ENCODE assay signal across 19 cellular contexts in genomic region chr17:2274414-2274813, GRCh38.
"Had no signal": no experiment of that assay in that cellular context is flagged by ENCODE, and none has a peak within 500 bp of the region (broad histone marks: within the 10 kb centered on the region; RNA-seq: fewer than 3 reads in every experiment).

No MANE protein-coding gene starts in this region.

- H3K9me3 ChIP-seq: heart right ventricle, sigmoid colon, transverse colon, uterus had no signal

- H3K27me3 ChIP-seq: heart right ventricle, sigmoid colon, transverse colon, uterus had no signal

- ATAC-seq: heart right ventricle; left cardiac atrium; natural killer cell treated with Interleukin-12 subunit alpha and Interleukin-12 subunit beta and Interleukin-15 and Interleukin-18, amount 100 ng/mL, for 72 hours; stimulated activated naive B cell treated with anti-CD40 and anti-IgM and Interleukin-4, amounts not matched to agents 10 μg/mL and 1 μg/mL and 100 μg/mL, for 72 hours had no signal

- H3K4me3 Mint-ChIP-seq: activated B cell treated with CpG ODN at 0.5 μM for 24 hours; activated naive CD4-positive, alpha-beta T cell treated with anti-CD3 and anti-CD28 coated beads, Interleukin-2, amount 50 U/mL, for 24 hours; natural killer cell treated with Interleukin-12 subunit alpha and Interleukin-12 subunit beta and Interleukin-15 and Interleukin-18, amount 100 ng/mL, for 72 hours; stimulated activated naive B cell treated with anti-CD40 and anti-IgM and Interleukin-4, amounts not matched to agents 10 μg/mL and 1 μg/mL and 100 μg/mL, for 72 hours had no signal

- DNase-seq: activated B cell treated with CpG ODN at 0.5 μM for 24 hours; activated CD4-positive, alpha-beta T cell treated with anti-CD3 and anti-CD28 coated beads for 4 hours; activated gamma-delta T cell treated with Interleukin-2 at 50 U/mL for 16 hours; amygdala; cortex of kidney; heart right ventricle; islet precursor cell; left cardiac atrium; retina; sigmoid colon; stimulated activated CD4-positive, alpha-beta T cell treated with anti-CD3 and anti-CD28 coated beads, Interleukin-15, amount 100 ng/mL, for 24 hours; stimulated activated naive B cell treated with anti-CD40 and anti-IgM and Interleukin-4, amounts not matched to agents 10 μg/mL and 1 μg/mL and 100 μg/mL, for 72 hours; T1000; transverse colon; uterus had no signal

- H3K27ac Mint-ChIP-seq: activated B cell treated with CpG ODN at 0.5 μM for 24 hours; activated T-helper 1 cell treated with anti-CD3 and anti-CD28 coated beads, Interleukin-12 subunit alpha, Interleukin-12 subunit beta, Interleukin-2, Interleukin-4 antibody, amounts not matched to agents 30 ng/mL and 10 ng/mL and 1 ng/mL, durations not matched to agents 14 hours and 24 hours and 36 hours; progenitor cell of endocrine pancreas; stimulated activated naive B cell treated with anti-CD40 and anti-IgM and Interleukin-4, amounts not matched to agents 10 μg/mL and 1 μg/mL and 100 μg/mL, for 72 hours had no signal

- H3K27me3 Mint-ChIP-seq: activated B cell treated with CpG ODN at 0.5 μM for 24 hours; activated naive CD4-positive, alpha-beta T cell treated with anti-CD3 and anti-CD28 coated beads, Interleukin-2, amount 50 U/mL, for 24 hours; natural killer cell treated with Interleukin-12 subunit alpha and Interleukin-12 subunit beta and Interleukin-15 and Interleukin-18, amount 100 ng/mL, for 72 hours; progenitor cell of endocrine pancreas; stimulated activated naive B cell treated with anti-CD40 and anti-IgM and Interleukin-4, amounts not matched to agents 10 μg/mL and 1 μg/mL and 100 μg/mL, for 72 hours had no signal

- H3K4me1 Mint-ChIP-seq: activated B cell treated with CpG ODN at 0.5 μM for 24 hours had no signal

- H3K9me3 Mint-ChIP-seq: activated B cell treated with CpG ODN at 0.5 μM for 24 hours; activated naive CD4-positive, alpha-beta T cell treated with anti-CD3 and anti-CD28 coated beads, Interleukin-2, amount 50 U/mL, for 24 hours; activated T-helper 1 cell treated with anti-CD3 and anti-CD28 coated beads, Interleukin-12 subunit alpha, Interleukin-12 subunit beta, Interleukin-2, Interleukin-4 antibody, amounts not matched to agents 30 ng/mL and 10 ng/mL and 1 ng/mL, durations not matched to agents 14 hours and 24 hours and 36 hours; natural killer cell treated with Interleukin-12 subunit alpha and Interleukin-12 subunit beta and Interleukin-15 and Interleukin-18, amount 100 ng/mL, for 72 hours; stimulated activated naive B cell treated with anti-CD40 and anti-IgM and Interleukin-4, amounts not matched to agents 10 μg/mL and 1 μg/mL and 100 μg/mL, for 72 hours had no signal

- H3K27ac ChIP-seq: heart right ventricle, sigmoid colon, transverse colon, uterus had no signal
